Comparison of ENCODE assay signal across 8 cellular contexts in the genomic region with DNA sequence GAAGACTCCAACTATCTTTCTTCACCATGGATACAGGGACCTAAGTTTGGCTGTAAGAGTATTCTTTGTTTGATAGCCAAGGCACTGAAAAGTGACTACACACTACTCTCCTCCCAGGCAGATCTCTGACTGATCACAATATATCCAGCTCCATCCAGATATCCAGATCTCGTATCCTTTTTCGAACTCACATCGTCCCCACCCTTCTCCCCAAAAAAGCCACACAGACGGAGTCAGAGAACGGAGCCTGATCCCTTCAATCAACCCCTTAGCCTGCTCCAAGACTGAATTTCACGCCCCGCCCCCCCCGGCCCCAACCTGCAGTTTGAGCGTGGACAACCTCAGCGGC. TPM values are rescaled to one million over a fixed set of nuclear protein-coding genes. Genes with fewer than 3 reads are reported as not detected.
DNase-seq lines count a peak whose midpoint lies in the region; ATAC-seq and TF ChIP-seq lines count a peak whose summit lies in the region.

No MANE protein-coding gene starts in this region.

- no peak for DNase-seq in MG63
- no peak for DNase-seq in dorsolateral prefrontal cortex
- DNase-seq in naive thymus-derived CD8-positive, alpha-beta T cell, result no peak
- no peak for DNase-seq in kidney glomerular epithelial cell (lab: John Stamatoyannopoulos, UW)
- no peak for DNase-seq in NCI-H82 treated with DMSO at 0.1 percent for 48 hours (lab: John Stamatoyannopoulos, UW; ENCODE audit: unreplicated experiment)
- DNase-seq in ureter (ENCODE audit: low spot score), result no peak
- DNase-seq in germinal center (ENCODE audit: low spot score), result no peak

- H3K36me3 Mint-ChIP-seq in naive thymus-derived CD8-positive, alpha-beta T cell, result peaks cover 4 to 16% (median 14%) of the 10 kb centered on the region in 3 donors

- TF ChIP-seq CTCF in dorsolateral prefrontal cortex (IDR thresholded peaks at IDR 0.05 in 54 of 56, conservative IDR thresholded peaks at IDR 0.05 in 2 of 56; ENCODE audit: low read depth in 1 of 56, partially characterized antibody in 56 of 56), result no peak

- H3K4me3 ChIP-seq in MG63, result peak overlapping the region; percentile 95
- H3K4me3 ChIP-seq in dorsolateral prefrontal cortex, result peak overlapping the region; percentile 58 to 99 (median 88)

- H3K9me3 Mint-ChIP-seq in naive thymus-derived CD8-positive, alpha-beta T cell, result peaks cover 2 to 19% (median 11%) of the 10 kb centered on the region in 9 donors

- POLR2A ChIA-PET in naive thymus-derived CD8-positive, alpha-beta T cell (lab: Charles Lee), result interaction anchor here (1.4 kb wide), 1 partner anchor 124 kb away, joined by 11 read pairs; the partner anchor contains the start of gene SRSF7

- H3K9me3 ChIP-seq in ES-I3 (ENCODE audit: control insufficient read depth, insufficient read depth, low read length), result no peaks in the 10 kb centered on the region
- peaks cover 4% of the 10 kb centered on the region for H3K9me3 ChIP-seq in MG63

- H3K4me1 ChIP-seq in ES-I3 (ENCODE audit: insufficient read depth, low read length), result no peaks in the 10 kb centered on the region

- peak overlapping the region; percentile 81 to 99 (median 97) for H3K27ac Mint-ChIP-seq in naive thymus-derived CD8-positive, alpha-beta T cell

- peak overlapping the region; percentile 92 to 99 (median 95) for H3K4me3 Mint-ChIP-seq in naive thymus-derived CD8-positive, alpha-beta T cell

- peaks cover 12 to 40% (median 24%) of the 10 kb centered on the region in 4 donors for H3K4me1 Mint-ChIP-seq in naive thymus-derived CD8-positive, alpha-beta T cell

- no peaks in the 10 kb centered on the region for H3K27me3 ChIP-seq in MG63
- H3K27me3 ChIP-seq in dorsolateral prefrontal cortex, result no peaks in the 10 kb centered on the region

- H3K36me3 ChIP-seq in ES-I3 (ENCODE audit: insufficient read depth, low read length) (no peaks in the 10 kb centered on the region), MG63 (no peaks in the 10 kb centered on the region)

- no peaks in the 10 kb centered on the region for H3K27me3 Mint-ChIP-seq in naive thymus-derived CD8-positive, alpha-beta T cell

- peak overlapping the region in 37 of 59 donors; percentile 2 to 87 (median 50) for H3K27ac ChIP-seq in dorsolateral prefrontal cortex

- H3K9ac ChIP-seq in ES-I3 (ENCODE audit: low read depth, low read length), result peak overlapping the region; percentile 87

- no peak for ATAC-seq in naive thymus-derived CD8-positive, alpha-beta T cell

- intact Hi-C loops in dorsolateral prefrontal cortex (cut with DNase I), result no loop called here

RNA-seq across cellular contexts. Expression of gene DHX57, which starts 0.5 kb away (rescaled TPM):
- 11.4 and 28.7 TPM in 2 replicates for total RNA-seq in MG63 (2014; rRNA removed; shearing (Covaris generic); ENCODE audit: low replicate concordance)
- 10 to 100 TPM; 12.0 to 42.3 (median 27.3) TPM for total RNA-seq in dorsolateral prefrontal cortex
- 10 to 100 TPM; 19.6 to 20.8 TPM for total RNA-seq in naive thymus-derived CD8-positive, alpha-beta T cell
- 1 to 10 TPM; 4.9 to 5.5 (median 5.0) TPM for polyA plus RNA-seq in naive thymus-derived CD8-positive, alpha-beta T cell
- 23.4 TPM for total RNA-seq in ureter

RNA-seq across cellular contexts. Expression of gene MORN2, which starts 0.6 kb away (rescaled TPM):
- 21.8 and 126 TPM in 2 replicates for total RNA-seq in MG63 (2014; rRNA removed; shearing (Covaris generic); ENCODE audit: low replicate concordance)
- total RNA-seq in dorsolateral prefrontal cortex, result 10 to 100 TPM; 11.3 to 36.8 (median 23.3) TPM
- 1 to 10 TPM; 1.4 to 3.0 TPM for total RNA-seq in naive thymus-derived CD8-positive, alpha-beta T cell
- 10 to 100 TPM in 1 of 3 donors, 1 to 10 TPM in 2; 9.1 to 10.7 (median 9.7) TPM for polyA plus RNA-seq in naive thymus-derived CD8-positive, alpha-beta T cell
- total RNA-seq in ureter, result 17.0 TPM

RNA-seq across cellular contexts. Expression of gene ARHGEF33, which starts 14.5 kb away (rescaled TPM):
- total RNA-seq in MG63 (2014; rRNA removed; shearing (Covaris generic); ENCODE audit: low replicate concordance), result 0.05 TPM in 1 of 2 replicates, not detected in the other
- total RNA-seq in dorsolateral prefrontal cortex (10 to 100 TPM in 33 of 120 experiments, 1 to 10 TPM in 87; 2.8 to 16.9 (median 8.6) TPM), ureter (0.68 TPM)
- total RNA-seq in naive thymus-derived CD8-positive, alpha-beta T cell, result 1 to 10 TPM in 1 of 2 experiments, not detected in 1; 1.0 TPM
- not detected for polyA plus RNA-seq in naive thymus-derived CD8-positive, alpha-beta T cell
